ENCODE assay signal across 1 cellular context in the genomic region with DNA sequence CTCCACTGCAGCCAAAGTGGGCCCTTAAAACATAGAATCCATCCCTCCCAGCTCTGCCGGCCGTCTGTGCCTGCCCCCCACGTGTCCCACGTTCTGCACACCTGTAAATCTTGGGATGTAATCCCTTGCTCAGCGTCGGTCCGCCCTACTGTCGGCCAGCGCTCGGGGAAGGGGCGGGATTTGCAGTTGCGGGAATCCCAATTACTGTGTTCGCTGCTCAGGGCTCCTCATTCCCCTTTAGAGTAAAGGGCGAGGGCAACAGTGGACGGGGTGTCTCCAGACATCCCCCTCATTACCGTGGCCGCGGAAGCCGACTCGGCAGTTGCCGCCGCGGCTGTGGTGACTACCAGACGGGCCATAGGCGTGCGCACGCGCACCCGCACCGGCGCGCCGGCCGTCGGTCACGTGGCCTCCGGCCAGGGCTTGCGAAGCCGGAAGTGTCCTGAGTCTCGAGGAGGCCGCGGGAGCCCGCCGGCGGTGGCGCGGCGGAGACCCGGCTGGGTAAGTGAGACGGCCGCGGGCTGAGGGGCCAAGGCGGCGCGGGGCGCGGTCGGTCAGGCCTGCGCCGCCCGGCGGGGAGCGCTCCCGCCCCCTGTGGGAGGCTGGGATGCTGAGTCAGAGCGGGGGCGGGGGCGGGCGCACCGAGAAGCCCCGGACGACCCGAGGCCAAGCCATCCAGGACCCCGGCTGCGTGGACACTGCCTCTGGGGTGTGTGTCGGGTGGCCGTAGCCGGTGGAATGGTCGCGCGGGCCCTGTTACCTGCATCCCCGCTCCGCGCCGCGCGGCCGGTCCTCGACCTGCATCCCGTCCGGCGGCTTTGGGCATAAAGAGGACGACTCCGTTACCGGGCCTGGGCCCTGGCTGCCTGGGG.
TF ChIP-seq lines count a peak whose summit lies in the region.

A gene (plus strand): TSS at position 434 of the 872 bp plus-strand sequence. CDS start 3,751 bp downstream, outside the sequence.

TF ChIP-seq in HepG2, 621 proteins besides CTCF, POLR2A, EP300 and RAD21 (continued from another document and continues in another):
- TF ChIP-seq ZNF703 (CRISPR knock-in tag; IDR thresholded peaks at IDR 0.05; ENCODE audit: borderline replicate concordance) = no peak
- no peak for TF ChIP-seq GTF3A (CRISPR knock-in tag; conservative IDR thresholded peaks at IDR 0.05)
- no peak for TF ChIP-seq ZNF205 (CRISPR knock-in tag; IDR thresholded peaks at IDR 0.05)
- no peak; the same call in 1 of the 2 replicates for TF ChIP-seq RXRB (CRISPR knock-in tag; IDR thresholded peaks at IDR 0.05; ENCODE audit: borderline replicate concordance)
- TF ChIP-seq JARID2 (CRISPR knock-in tag; IDR thresholded peaks at IDR 0.05; ENCODE audit: insufficient replicate concordance) = no peak
- TF ChIP-seq SOX5 (CRISPR knock-in tag; IDR thresholded peaks at IDR 0.05; ENCODE audit: borderline replicate concordance) = no peak
- TF ChIP-seq MAFG (CRISPR knock-in tag; IDR thresholded peaks at IDR 0.05) = peak; percentile 78
- TF ChIP-seq KMT2B (CRISPR knock-in tag; IDR thresholded peaks at IDR 0.05) = peak; percentile 80
- TF ChIP-seq ZNF720 (CRISPR knock-in tag; IDR thresholded peaks at IDR 0.05) = no peak
- no peak for TF ChIP-seq NFRKB (IDR thresholded peaks at IDR 0.05)
- TF ChIP-seq RELA (CRISPR knock-in tag; IDR thresholded peaks at IDR 0.05) = no peak
- TF ChIP-seq HDAC6 (IDR thresholded peaks at IDR 0.05; ENCODE audit: low read depth, low read length) = no peak
- peak; percentile 81 for TF ChIP-seq SAP130 (CRISPR knock-in tag; IDR thresholded peaks at IDR 0.05; ENCODE audit: low read depth)
- TF ChIP-seq MTA3 (CRISPR knock-in tag; IDR thresholded peaks at IDR 0.05) = no peak
- no peak for TF ChIP-seq ZNF460 (CRISPR knock-in tag; IDR thresholded peaks at IDR 0.05; ENCODE audit: borderline replicate concordance)
- no peak for TF ChIP-seq ZNF841 (CRISPR knock-in tag; IDR thresholded peaks at IDR 0.05; ENCODE audit: borderline replicate concordance)
- TF ChIP-seq, protein P1, sequence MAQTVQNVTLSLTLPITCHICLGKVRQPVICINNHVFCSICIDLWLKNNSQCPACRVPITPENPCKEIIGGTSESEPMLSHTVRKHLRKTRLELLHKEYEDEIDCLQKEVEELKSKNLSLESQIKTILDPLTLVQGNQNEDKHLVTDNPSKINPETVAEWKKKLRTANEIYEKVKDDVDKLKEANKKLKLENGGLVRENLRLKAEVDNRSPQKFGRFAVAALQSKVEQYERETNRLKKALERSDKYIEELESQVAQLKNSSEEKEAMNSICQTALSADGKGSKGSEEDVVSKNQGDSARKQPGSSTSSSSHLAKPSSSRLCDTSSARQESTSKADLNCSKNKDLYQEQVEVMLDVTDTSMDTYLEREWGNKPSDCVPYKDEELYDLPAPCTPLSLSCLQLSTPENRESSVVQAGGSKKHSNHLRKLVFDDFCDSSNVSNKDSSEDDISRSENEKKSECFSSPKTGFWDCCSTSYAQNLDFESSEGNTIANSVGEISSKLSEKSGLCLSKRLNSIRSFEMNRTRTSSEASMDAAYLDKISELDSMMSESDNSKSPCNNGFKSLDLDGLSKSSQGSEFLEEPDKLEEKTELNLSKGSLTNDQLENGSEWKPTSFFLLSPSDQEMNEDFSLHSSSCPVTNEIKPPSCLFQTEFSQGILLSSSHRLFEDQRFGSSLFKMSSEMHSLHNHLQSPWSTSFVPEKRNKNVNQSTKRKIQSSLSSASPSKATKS (CRISPR knock-in tag; IDR thresholded peaks at IDR 0.05) = no peak; the same call in 1 of the 2 replicates
- TF ChIP-seq ZNF776 (CRISPR knock-in tag; IDR thresholded peaks at IDR 0.05) = peak; percentile 67
- TF ChIP-seq ERF (CRISPR knock-in tag; IDR thresholded peaks at IDR 0.05) = no peak; the same call in none of the 2 replicates
- TF ChIP-seq, protein P2, sequence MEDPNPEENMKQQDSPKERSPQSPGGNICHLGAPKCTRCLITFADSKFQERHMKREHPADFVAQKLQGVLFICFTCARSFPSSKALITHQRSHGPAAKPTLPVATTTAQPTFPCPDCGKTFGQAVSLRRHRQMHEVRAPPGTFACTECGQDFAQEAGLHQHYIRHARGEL (CRISPR knock-in tag; IDR thresholded peaks at IDR 0.05) = no peak
- TF ChIP-seq ZSCAN22 (CRISPR knock-in tag; IDR thresholded peaks at IDR 0.05) = no peak
- TF ChIP-seq, protein P3, sequence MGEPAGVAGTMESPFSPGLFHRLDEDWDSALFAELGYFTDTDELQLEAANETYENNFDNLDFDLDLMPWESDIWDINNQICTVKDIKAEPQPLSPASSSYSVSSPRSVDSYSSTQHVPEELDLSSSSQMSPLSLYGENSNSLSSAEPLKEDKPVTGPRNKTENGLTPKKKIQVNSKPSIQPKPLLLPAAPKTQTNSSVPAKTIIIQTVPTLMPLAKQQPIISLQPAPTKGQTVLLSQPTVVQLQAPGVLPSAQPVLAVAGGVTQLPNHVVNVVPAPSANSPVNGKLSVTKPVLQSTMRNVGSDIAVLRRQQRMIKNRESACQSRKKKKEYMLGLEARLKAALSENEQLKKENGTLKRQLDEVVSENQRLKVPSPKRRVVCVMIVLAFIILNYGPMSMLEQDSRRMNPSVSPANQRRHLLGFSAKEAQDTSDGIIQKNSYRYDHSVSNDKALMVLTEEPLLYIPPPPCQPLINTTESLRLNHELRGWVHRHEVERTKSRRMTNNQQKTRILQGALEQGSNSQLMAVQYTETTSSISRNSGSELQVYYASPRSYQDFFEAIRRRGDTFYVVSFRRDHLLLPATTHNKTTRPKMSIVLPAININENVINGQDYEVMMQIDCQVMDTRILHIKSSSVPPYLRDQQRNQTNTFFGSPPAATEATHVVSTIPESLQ (CRISPR knock-in tag; conservative IDR thresholded peaks at IDR 0.05) = no peak
- TF ChIP-seq ZSCAN20 (CRISPR knock-in tag; IDR thresholded peaks at IDR 0.05; ENCODE audit: borderline replicate concordance) = no peak
- no peak for TF ChIP-seq TBP (CRISPR knock-in tag; IDR thresholded peaks at IDR 0.05)
- TF ChIP-seq RNF2 (conservative IDR thresholded peaks at IDR 0.05; ENCODE audit: low read depth) = peak; percentile 65; the same call in 1 of the 2 replicates
- no peak for TF ChIP-seq U2AF2 (IDR thresholded peaks at IDR 0.05; ENCODE audit: low read depth, low read length)
- peak; percentile 73 for TF ChIP-seq SALL2 (CRISPR knock-in tag; IDR thresholded peaks at IDR 0.05)
- TF ChIP-seq, protein P4, sequence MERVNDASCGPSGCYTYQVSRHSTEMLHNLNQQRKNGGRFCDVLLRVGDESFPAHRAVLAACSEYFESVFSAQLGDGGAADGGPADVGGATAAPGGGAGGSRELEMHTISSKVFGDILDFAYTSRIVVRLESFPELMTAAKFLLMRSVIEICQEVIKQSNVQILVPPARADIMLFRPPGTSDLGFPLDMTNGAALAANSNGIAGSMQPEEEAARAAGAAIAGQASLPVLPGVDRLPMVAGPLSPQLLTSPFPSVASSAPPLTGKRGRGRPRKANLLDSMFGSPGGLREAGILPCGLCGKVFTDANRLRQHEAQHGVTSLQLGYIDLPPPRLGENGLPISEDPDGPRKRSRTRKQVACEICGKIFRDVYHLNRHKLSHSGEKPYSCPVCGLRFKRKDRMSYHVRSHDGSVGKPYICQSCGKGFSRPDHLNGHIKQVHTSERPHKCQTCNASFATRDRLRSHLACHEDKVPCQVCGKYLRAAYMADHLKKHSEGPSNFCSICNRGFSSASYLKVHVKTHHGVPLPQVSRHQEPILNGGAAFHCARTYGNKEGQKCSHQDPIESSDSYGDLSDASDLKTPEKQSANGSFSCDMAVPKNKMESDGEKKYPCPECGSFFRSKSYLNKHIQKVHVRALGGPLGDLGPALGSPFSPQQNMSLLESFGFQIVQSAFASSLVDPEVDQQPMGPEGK (CRISPR knock-in tag; IDR thresholded peaks at IDR 0.05) = peak; percentile 58; the same call in 1 of the 2 replicates
- no peak for TF ChIP-seq PCBP2 (optimal IDR thresholded peaks at IDR 0.05; ENCODE audit: low read depth, low read length, poor library complexity, severe bottlenecking)
- TF ChIP-seq ZBTB7B (CRISPR knock-in tag; IDR thresholded peaks at IDR 0.05) = no peak; the same call in 1 of the 2 replicates
- TF ChIP-seq ZC3H4 (CRISPR knock-in tag; IDR thresholded peaks at IDR 0.05; ENCODE audit: borderline replicate concordance) = no peak
- TF ChIP-seq ZNF7 (CRISPR knock-in tag; IDR thresholded peaks at IDR 0.05) = no peak
- no peak; the same call in 1 of the 2 replicates for TF ChIP-seq FOSL1 (CRISPR knock-in tag; IDR thresholded peaks at IDR 0.05; ENCODE audit: borderline replicate concordance)
- no peak for TF ChIP-seq XRCC5 (optimal IDR thresholded peaks at IDR 0.05; ENCODE audit: low read length)
- no peak for TF ChIP-seq CHD4 (IDR thresholded peaks at IDR 0.05; ENCODE audit: borderline replicate concordance, low read length)
- no peak for TF ChIP-seq ZNF569 (CRISPR knock-in tag; IDR thresholded peaks at IDR 0.05; ENCODE audit: borderline replicate concordance)
- TF ChIP-seq, protein P5, sequence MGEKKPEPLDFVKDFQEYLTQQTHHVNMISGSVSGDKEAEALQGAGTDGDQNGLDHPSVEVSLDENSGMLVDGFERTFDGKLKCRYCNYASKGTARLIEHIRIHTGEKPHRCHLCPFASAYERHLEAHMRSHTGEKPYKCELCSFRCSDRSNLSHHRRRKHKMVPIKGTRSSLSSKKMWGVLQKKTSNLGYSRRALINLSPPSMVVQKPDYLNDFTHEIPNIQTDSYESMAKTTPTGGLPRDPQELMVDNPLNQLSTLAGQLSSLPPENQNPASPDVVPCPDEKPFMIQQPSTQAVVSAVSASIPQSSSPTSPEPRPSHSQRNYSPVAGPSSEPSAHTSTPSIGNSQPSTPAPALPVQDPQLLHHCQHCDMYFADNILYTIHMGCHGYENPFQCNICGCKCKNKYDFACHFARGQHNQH (CRISPR knock-in tag; IDR thresholded peaks at IDR 0.05) = no peak; the same call in 1 of the 2 replicates
- TF ChIP-seq ZNF614 (CRISPR knock-in tag; IDR thresholded peaks at IDR 0.05; ENCODE audit: borderline replicate concordance) = no peak; the same call in 1 of the 2 replicates
- TF ChIP-seq NRL (CRISPR knock-in tag; IDR thresholded peaks at IDR 0.05; ENCODE audit: borderline replicate concordance) = peak; percentile 45; the same call in 1 of the 2 replicates
- TF ChIP-seq FOSL2 (CRISPR knock-in tag; IDR thresholded peaks at IDR 0.05) = peak; percentile 38; the same call in 1 of the 2 replicates
- TF ChIP-seq FOXJ3 (CRISPR knock-in tag; IDR thresholded peaks at IDR 0.05; ENCODE audit: borderline replicate concordance) = no peak
- peak; percentile 80 for TF ChIP-seq KMT2A (CRISPR knock-in tag; IDR thresholded peaks at IDR 0.05)
- TF ChIP-seq TCF7 (IDR thresholded peaks at IDR 0.05; ENCODE audit: low read depth) = no peak
- peak; percentile 56 for TF ChIP-seq GATAD1 (CRISPR knock-in tag; IDR thresholded peaks at IDR 0.05)
- TF ChIP-seq, protein P6, sequence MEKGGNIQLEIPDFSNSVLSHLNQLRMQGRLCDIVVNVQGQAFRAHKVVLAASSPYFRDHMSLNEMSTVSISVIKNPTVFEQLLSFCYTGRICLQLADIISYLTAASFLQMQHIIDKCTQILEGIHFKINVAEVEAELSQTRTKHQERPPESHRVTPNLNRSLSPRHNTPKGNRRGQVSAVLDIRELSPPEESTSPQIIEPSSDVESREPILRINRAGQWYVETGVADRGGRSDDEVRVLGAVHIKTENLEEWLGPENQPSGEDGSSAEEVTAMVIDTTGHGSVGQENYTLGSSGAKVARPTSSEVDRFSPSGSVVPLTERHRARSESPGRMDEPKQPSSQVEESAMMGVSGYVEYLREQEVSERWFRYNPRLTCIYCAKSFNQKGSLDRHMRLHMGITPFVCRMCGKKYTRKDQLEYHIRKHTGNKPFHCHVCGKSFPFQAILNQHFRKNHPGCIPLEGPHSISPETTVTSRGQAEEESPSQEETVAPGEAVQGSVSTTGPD (CRISPR knock-in tag; IDR thresholded peaks at IDR 0.05) = no peak
- 0 out of 2 replicates have a peak, but pooled peaks have one; percentile 38 for TF ChIP-seq ZNF337 (CRISPR knock-in tag; IDR thresholded peaks at IDR 0.05; ENCODE audit: borderline replicate concordance, low read depth)
- TF ChIP-seq, protein P7, sequence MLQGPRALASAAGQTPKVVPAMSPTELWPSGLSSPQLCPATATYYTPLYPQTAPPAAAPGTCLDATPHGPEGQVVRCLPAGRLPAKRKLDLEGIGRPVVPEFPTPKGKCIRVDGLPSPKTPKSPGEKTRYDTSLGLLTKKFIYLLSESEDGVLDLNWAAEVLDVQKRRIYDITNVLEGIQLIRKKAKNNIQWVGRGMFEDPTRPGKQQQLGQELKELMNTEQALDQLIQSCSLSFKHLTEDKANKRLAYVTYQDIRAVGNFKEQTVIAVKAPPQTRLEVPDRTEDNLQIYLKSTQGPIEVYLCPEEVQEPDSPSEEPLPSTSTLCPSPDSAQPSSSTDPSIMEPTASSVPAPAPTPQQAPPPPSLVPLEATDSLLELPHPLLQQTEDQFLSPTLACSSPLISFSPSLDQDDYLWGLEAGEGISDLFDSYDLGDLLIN (CRISPR knock-in tag; IDR thresholded peaks at IDR 0.05; ENCODE audit: borderline replicate concordance) = peak; percentile 48; the same call in 1 of the 2 replicates
- no peak for TF ChIP-seq FOXM1 (CRISPR knock-in tag; IDR thresholded peaks at IDR 0.05)
- no peak for TF ChIP-seq MED8 (CRISPR knock-in tag; IDR thresholded peaks at IDR 0.05; ENCODE audit: insufficient replicate concordance)
- TF ChIP-seq, protein P8, sequence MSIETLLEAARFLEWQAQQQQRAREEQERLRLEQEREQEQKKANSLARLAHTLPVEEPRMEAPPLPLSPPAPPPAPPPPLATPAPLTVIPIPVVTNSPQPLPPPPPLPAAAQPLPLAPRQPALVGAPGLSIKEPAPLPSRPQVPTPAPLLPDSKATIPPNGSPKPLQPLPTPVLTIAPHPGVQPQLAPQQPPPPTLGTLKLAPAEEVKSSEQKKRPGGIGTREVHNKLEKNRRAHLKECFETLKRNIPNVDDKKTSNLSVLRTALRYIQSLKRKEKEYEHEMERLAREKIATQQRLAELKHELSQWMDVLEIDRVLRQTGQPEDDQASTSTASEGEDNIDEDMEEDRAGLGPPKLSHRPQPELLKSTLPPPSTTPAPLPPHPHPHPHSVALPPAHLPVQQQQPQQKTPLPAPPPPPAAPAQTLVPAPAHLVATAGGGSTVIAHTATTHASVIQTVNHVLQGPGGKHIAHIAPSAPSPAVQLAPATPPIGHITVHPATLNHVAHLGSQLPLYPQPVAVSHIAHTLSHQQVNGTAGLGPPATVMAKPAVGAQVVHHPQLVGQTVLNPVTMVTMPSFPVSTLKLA (IDR thresholded peaks at IDR 0.05) = peak; percentile 41
- no peak for TF ChIP-seq ZNF496 (CRISPR knock-in tag; IDR thresholded peaks at IDR 0.05; ENCODE audit: insufficient replicate concordance)
- no peak for TF ChIP-seq PRPF4 (IDR thresholded peaks at IDR 0.05; ENCODE audit: low read depth, low read length, poor library complexity, severe bottlenecking)
- TF ChIP-seq ZSCAN30 (CRISPR knock-in tag; IDR thresholded peaks at IDR 0.05) = no peak
